ENCODE assay signal across 1 cellular context in the genomic region with DNA sequence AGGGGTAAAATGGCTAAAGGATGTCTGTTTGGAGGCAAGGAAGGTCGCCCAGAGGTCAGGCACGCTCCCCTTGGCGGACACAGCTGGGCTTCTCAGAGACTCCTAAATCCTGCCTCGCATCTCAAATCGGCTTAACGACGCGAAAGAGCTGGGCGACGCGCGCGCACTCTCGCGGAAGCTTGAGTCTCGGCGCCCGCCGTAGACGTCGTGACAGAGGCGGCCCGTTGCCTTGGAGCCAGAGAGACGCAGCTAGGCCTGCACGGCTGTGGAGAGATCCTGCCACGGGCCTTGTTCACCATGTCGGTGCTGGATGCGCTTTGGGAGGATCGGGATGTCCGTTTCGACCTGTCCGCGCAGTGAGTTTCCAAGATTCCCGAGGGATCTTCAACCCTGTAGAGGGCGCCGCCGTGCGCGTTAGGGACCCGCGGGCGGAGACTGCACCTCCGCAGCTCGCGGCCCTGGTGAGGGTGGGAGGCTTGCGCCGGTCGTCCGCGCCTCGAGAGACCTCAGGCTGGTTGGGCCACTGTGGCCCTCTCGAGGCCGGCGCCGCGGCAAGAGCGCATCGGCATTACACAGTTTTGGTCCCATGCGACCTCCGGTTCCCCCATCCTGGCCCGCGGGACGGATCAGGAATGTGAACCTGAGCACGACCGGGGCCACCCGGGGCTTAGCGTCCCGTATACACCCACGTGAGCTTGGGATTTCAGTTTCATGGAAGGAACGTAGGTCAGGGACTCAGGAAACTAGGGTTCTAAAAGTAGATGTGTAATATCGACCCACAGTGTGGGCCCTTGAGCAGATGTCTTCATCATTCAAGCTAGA.
TF ChIP-seq lines count a peak whose summit lies in the region.

A gene (plus strand): TSS at position 238 of the 822 bp plus-strand sequence. CDS start 60 bp downstream, at position 298.

TF ChIP-seq in HepG2, 621 proteins besides CTCF, POLR2A, EP300 and RAD21 (continued from another document and continues in another):
- TF ChIP-seq, protein P1, sequence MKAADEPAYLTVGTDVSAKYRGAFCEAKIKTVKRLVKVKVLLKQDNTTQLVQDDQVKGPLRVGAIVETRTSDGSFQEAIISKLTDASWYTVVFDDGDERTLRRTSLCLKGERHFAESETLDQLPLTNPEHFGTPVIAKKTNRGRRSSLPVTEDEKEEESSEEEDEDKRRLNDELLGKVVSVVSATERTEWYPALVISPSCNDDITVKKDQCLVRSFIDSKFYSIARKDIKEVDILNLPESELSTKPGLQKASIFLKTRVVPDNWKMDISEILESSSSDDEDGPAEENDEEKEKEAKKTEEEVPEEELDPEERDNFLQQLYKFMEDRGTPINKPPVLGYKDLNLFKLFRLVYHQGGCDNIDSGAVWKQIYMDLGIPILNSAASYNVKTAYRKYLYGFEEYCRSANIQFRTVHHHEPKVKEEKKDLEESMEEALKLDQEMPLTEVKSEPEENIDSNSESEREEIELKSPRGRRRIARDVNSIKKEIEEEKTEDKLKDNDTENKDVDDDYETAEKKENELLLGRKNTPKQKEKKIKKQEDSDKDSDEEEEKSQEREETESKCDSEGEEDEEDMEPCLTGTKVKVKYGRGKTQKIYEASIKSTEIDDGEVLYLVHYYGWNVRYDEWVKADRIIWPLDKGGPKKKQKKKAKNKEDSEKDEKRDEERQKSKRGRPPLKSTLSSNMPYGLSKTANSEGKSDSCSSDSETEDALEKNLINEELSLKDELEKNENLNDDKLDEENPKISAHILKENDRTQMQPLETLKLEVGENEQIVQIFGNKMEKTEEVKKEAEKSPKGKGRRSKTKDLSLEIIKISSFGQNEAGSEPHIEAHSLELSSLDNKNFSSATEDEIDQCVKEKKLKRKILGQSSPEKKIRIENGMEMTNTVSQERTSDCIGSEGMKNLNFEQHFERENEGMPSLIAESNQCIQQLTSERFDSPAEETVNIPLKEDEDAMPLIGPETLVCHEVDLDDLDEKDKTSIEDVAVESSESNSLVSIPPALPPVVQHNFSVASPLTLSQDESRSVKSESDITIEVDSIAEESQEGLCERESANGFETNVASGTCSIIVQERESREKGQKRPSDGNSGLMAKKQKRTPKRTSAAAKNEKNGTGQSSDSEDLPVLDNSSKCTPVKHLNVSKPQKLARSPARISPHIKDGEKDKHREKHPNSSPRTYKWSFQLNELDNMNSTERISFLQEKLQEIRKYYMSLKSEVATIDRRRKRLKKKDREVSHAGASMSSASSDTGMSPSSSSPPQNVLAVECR (CRISPR knock-in tag; IDR thresholded peaks at IDR 0.05; ENCODE audit: borderline replicate concordance) = peak; percentile 98
- no peak for TF ChIP-seq TCF12 (IDR thresholded peaks at IDR 0.05)
- TF ChIP-seq TCF12 (CRISPR knock-in tag; IDR thresholded peaks at IDR 0.05) = peak; percentile 87; the same call in 1 of the 2 replicates
- TF ChIP-seq MEIS1 (CRISPR knock-in tag; IDR thresholded peaks at IDR 0.05; ENCODE audit: borderline replicate concordance) = peak; percentile 76
- TF ChIP-seq ZNF614 (CRISPR knock-in tag; IDR thresholded peaks at IDR 0.05; ENCODE audit: borderline replicate concordance) = peak; percentile 86; the same call in 1 of the 2 replicates
- TF ChIP-seq, protein P2, sequence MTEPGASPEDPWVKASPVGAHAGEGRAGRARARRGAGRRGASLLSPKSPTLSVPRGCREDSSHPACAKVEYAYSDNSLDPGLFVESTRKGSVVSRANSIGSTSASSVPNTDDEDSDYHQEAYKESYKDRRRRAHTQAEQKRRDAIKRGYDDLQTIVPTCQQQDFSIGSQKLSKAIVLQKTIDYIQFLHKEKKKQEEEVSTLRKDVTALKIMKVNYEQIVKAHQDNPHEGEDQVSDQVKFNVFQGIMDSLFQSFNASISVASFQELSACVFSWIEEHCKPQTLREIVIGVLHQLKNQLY (CRISPR knock-in tag; IDR thresholded peaks at IDR 0.05) = peak; percentile 57; the same call in 1 of the 2 replicates
- peak in 1 of 2 experiments; percentile 92; a peak in 2 of 4 replicates for TF ChIP-seq KLF16 (CRISPR knock-in tag; IDR thresholded peaks at IDR 0.05)
- TF ChIP-seq ZNF841 (CRISPR knock-in tag; IDR thresholded peaks at IDR 0.05; ENCODE audit: borderline replicate concordance) = no peak
- TF ChIP-seq, protein P3, sequence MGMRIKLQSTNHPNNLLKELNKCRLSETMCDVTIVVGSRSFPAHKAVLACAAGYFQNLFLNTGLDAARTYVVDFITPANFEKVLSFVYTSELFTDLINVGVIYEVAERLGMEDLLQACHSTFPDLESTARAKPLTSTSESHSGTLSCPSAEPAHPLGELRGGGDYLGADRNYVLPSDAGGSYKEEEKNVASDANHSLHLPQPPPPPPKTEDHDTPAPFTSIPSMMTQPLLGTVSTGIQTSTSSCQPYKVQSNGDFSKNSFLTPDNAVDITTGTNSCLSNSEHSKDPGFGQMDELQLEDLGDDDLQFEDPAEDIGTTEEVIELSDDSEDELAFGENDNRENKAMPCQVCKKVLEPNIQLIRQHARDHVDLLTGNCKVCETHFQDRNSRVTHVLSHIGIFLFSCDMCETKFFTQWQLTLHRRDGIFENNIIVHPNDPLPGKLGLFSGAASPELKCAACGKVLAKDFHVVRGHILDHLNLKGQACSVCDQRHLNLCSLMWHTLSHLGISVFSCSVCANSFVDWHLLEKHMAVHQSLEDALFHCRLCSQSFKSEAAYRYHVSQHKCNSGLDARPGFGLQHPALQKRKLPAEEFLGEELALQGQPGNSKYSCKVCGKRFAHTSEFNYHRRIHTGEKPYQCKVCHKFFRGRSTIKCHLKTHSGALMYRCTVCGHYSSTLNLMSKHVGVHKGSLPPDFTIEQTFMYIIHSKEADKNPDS (CRISPR knock-in tag; IDR thresholded peaks at IDR 0.05) = 0 out of 2 replicates have a peak, but pooled peaks have one; percentile 21
- TF ChIP-seq RBAK (CRISPR knock-in tag; IDR thresholded peaks at IDR 0.05) = peak; percentile 75; the same call in 1 of the 2 replicates
- TF ChIP-seq ZNF546 (CRISPR knock-in tag; conservative IDR thresholded peaks at IDR 0.05) = peak; percentile 80; the same call in 1 of the 2 replicates
- TF ChIP-seq HCFC1 (IDR thresholded peaks at IDR 0.05; ENCODE audit: low read depth, low read length) = no peak; the same call in 1 of the 2 replicates
- TF ChIP-seq U2AF1 (optimal IDR thresholded peaks at IDR 0.05; ENCODE audit: low read depth, low read length) = peak; percentile 51
- peak; percentile 88 for TF ChIP-seq DNMT3B (CRISPR knock-in tag; conservative IDR thresholded peaks at IDR 0.05)
- TF ChIP-seq BRD4 (CRISPR knock-in tag; IDR thresholded peaks at IDR 0.05) = no peak; the same call in 1 of the 2 replicates
- peak; percentile 94 for TF ChIP-seq HDAC1 (CRISPR knock-in tag; IDR thresholded peaks at IDR 0.05)
- no peak for TF ChIP-seq LCORL (IDR thresholded peaks at IDR 0.05)
- TF ChIP-seq LCORL (CRISPR knock-in tag; IDR thresholded peaks at IDR 0.05) = peak; percentile 95
- no peak for TF ChIP-seq NFIC (IDR thresholded peaks at IDR 0.05; ENCODE audit: low read length)
- peak; percentile 89; the same call in 1 of the 2 replicates for TF ChIP-seq MTA1 (CRISPR knock-in tag; IDR thresholded peaks at IDR 0.05; ENCODE audit: borderline replicate concordance)
- TF ChIP-seq, protein P4, sequence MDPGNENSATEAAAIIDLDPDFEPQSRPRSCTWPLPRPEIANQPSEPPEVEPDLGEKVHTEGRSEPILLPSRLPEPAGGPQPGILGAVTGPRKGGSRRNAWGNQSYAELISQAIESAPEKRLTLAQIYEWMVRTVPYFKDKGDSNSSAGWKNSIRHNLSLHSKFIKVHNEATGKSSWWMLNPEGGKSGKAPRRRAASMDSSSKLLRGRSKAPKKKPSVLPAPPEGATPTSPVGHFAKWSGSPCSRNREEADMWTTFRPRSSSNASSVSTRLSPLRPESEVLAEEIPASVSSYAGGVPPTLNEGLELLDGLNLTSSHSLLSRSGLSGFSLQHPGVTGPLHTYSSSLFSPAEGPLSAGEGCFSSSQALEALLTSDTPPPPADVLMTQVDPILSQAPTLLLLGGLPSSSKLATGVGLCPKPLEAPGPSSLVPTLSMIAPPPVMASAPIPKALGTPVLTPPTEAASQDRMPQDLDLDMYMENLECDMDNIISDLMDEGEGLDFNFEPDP (CRISPR knock-in tag; conservative IDR thresholded peaks at IDR 0.05) = 0 out of 2 replicates have a peak, but pooled peaks have one; percentile 93
- peak; percentile 98 for TF ChIP-seq ZNF605 (CRISPR knock-in tag; IDR thresholded peaks at IDR 0.05)
- TF ChIP-seq SMARCC2 (IDR thresholded peaks at IDR 0.05) = no peak
- peak; percentile 87 for TF ChIP-seq RNF2 (conservative IDR thresholded peaks at IDR 0.05; ENCODE audit: low read depth)
- TF ChIP-seq ZNF180 (CRISPR knock-in tag; IDR thresholded peaks at IDR 0.05; ENCODE audit: borderline replicate concordance, low read depth) = no peak
- peak; percentile 77 for TF ChIP-seq GATAD2A (CRISPR knock-in tag; IDR thresholded peaks at IDR 0.05)
- TF ChIP-seq, protein P5, sequence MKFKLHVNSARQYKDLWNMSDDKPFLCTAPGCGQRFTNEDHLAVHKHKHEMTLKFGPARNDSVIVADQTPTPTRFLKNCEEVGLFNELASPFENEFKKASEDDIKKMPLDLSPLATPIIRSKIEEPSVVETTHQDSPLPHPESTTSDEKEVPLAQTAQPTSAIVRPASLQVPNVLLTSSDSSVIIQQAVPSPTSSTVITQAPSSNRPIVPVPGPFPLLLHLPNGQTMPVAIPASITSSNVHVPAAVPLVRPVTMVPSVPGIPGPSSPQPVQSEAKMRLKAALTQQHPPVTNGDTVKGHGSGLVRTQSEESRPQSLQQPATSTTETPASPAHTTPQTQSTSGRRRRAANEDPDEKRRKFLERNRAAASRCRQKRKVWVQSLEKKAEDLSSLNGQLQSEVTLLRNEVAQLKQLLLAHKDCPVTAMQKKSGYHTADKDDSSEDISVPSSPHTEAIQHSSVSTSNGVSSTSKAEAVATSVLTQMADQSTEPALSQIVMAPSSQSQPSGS (CRISPR knock-in tag; IDR thresholded peaks at IDR 0.05) = peak; percentile 81
- TF ChIP-seq TRIM24 (CRISPR knock-in tag; IDR thresholded peaks at IDR 0.05) = no peak
- TF ChIP-seq MIER2 (CRISPR knock-in tag; IDR thresholded peaks at IDR 0.05) = no peak
- TF ChIP-seq KDM5B (CRISPR knock-in tag; IDR thresholded peaks at IDR 0.05; ENCODE audit: borderline replicate concordance) = peak; percentile 96
- TF ChIP-seq REXO4 (CRISPR knock-in tag; IDR thresholded peaks at IDR 0.05; ENCODE audit: borderline replicate concordance) = no peak
- TF ChIP-seq PHF20 (CRISPR knock-in tag; IDR thresholded peaks at IDR 0.05) = peak; percentile 71
- TF ChIP-seq ARHGAP35 (CRISPR knock-in tag; IDR thresholded peaks at IDR 0.05; ENCODE audit: borderline replicate concordance) = peak; percentile 96
- TF ChIP-seq POGZ (CRISPR knock-in tag; IDR thresholded peaks at IDR 0.05) = peak; percentile 92
- no peak for TF ChIP-seq HMGA1 (CRISPR knock-in tag; conservative IDR thresholded peaks at IDR 0.05)
- peak; percentile 24; the same call in 1 of the 2 replicates for TF ChIP-seq CHCHD3 (CRISPR knock-in tag; IDR thresholded peaks at IDR 0.05)
- TF ChIP-seq, protein P6, sequence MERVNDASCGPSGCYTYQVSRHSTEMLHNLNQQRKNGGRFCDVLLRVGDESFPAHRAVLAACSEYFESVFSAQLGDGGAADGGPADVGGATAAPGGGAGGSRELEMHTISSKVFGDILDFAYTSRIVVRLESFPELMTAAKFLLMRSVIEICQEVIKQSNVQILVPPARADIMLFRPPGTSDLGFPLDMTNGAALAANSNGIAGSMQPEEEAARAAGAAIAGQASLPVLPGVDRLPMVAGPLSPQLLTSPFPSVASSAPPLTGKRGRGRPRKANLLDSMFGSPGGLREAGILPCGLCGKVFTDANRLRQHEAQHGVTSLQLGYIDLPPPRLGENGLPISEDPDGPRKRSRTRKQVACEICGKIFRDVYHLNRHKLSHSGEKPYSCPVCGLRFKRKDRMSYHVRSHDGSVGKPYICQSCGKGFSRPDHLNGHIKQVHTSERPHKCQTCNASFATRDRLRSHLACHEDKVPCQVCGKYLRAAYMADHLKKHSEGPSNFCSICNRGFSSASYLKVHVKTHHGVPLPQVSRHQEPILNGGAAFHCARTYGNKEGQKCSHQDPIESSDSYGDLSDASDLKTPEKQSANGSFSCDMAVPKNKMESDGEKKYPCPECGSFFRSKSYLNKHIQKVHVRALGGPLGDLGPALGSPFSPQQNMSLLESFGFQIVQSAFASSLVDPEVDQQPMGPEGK (CRISPR knock-in tag; IDR thresholded peaks at IDR 0.05) = peak; percentile 66
- 0 out of 2 replicates have a peak, but pooled peaks have one; percentile 9 for TF ChIP-seq ZNF3 (CRISPR knock-in tag; IDR thresholded peaks at IDR 0.05)
- peak; percentile 9 for TF ChIP-seq SIX1 (CRISPR knock-in tag; IDR thresholded peaks at IDR 0.05; ENCODE audit: borderline replicate concordance)
- TF ChIP-seq, protein P7, sequence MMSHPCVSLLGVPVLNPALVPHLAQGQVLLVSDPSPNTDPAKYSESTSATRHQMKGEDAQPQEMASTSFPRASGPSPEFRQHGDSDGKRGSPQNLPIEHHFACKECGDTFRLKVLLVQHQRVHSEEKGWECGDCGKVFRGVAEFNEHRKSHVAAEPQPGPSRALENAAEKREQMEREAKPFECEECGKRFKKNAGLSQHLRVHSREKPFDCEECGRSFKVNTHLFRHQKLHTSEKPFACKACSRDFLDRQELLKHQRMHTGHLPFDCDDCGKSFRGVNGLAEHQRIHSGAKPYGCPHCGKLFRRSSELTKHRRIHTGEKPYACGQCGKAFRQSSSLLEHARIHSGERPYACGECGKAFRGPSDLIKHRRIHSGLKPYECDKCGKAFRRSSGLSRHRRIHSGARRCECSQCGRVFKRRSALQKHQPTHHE (CRISPR knock-in tag; IDR thresholded peaks at IDR 0.05; ENCODE audit: borderline replicate concordance) = 0 out of 2 replicates have a peak, but pooled peaks have one; percentile 63
- TF ChIP-seq, protein P8, sequence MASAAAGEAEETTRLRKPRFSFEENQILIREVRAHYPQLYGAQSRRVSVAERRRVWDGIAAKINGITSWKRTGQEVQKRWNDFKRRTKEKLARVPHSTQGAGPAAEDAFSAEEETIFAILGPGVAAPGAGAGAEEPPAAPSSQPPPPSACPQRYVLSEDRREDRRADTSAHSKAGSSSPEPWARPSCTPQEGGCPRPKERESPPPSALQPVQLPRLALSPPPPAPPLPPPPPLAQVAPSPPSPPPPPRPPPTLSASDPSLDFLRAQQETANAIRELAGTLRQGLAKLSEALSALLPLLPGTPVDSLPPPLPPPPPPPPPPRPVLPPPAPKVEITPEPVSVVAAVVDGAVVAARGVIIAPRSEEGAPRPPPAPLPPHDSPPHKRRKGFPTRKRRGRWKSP (CRISPR knock-in tag; IDR thresholded peaks at IDR 0.05) = peak; percentile 98
- peak; percentile 82 for TF ChIP-seq THAP11 (CRISPR knock-in tag; IDR thresholded peaks at IDR 0.05)
- peak; percentile 94 for TF ChIP-seq PHF8 (CRISPR knock-in tag; IDR thresholded peaks at IDR 0.05)
- TF ChIP-seq ZNF460 (CRISPR knock-in tag; IDR thresholded peaks at IDR 0.05; ENCODE audit: borderline replicate concordance) = 0 out of 2 replicates have a peak, but pooled peaks have one; percentile 17
- peak; percentile 88 for TF ChIP-seq SMAD3 (CRISPR knock-in tag; IDR thresholded peaks at IDR 0.05)
- TF ChIP-seq TOE1 (CRISPR knock-in tag; IDR thresholded peaks at IDR 0.05) = peak; percentile 78; the same call in 1 of the 2 replicates
- TF ChIP-seq, protein P9, sequence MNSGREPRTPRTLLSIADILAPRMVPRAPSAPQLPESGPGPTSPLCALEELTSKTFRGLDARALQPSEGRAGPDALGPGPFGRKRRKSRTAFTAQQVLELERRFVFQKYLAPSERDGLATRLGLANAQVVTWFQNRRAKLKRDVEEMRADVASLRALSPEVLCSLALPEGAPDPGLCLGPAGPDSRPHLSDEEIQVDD (CRISPR knock-in tag; IDR thresholded peaks at IDR 0.05; ENCODE audit: borderline replicate concordance) = 0 out of 2 replicates have a peak, but pooled peaks have one; percentile 71
